1 cellular context compared by ENCODE assay signal in genomic region chr19:6532244-6532999, GRCh38.
A peak's percentile ranks its signal among the peaks of the same experiment; 100 is the strongest.
TF ChIP-seq lines count a peak whose summit lies in the region.

No MANE protein-coding gene starts in this region.

TF ChIP-seq in endothelial cell of umbilical vein, 7 proteins besides CTCF, POLR2A, EP300 and RAD21:
- TF ChIP-seq FOS (IDR thresholded peaks at IDR 0.05; ENCODE audit: borderline replicate concordance, insufficient read depth, low read length) (no peak), EZH2 (IDR thresholded peaks at IDR 0.05; ENCODE audit: borderline replicate concordance, low read depth, low read length, severe bottlenecking) (peak; percentile 4)
